ENCODE assay signal across 11 cellular contexts in genomic region chr9:133334161-133334560, GRCh38. TPM values are rescaled to one million over a fixed set of nuclear protein-coding genes. Genes with fewer than 3 reads are reported as not detected.
DNase-seq lines count a peak whose midpoint lies in the region; ATAC-seq and TF ChIP-seq lines count a peak whose summit lies in the region.
"Had no signal": no experiment of that assay in that cellular context is flagged by ENCODE, and none has a peak within 500 bp of the region (broad histone marks: within the 10 kb centered on the region; RNA-seq: fewer than 3 reads in every experiment).

No MANE protein-coding gene starts in this region.

- H3T11ph ChIP-seq in H9 (ENCODE audit: low read length) = no peak overlapping the region

- ATAC-seq in naive B cell (ENCODE audit: low read depth in 2 of 2) (no peak), left lobe of liver (no peak)
- ATAC-seq: Panc1, psoas muscle had no signal

- no peak overlapping the region for H2BK15ac ChIP-seq in H9 (ENCODE audit: low read depth, low read length)

- H3K27ac ChIP-seq in BLaER1 treated with 17β-estradiol and CSF1 and Interleukin-3, amounts not matched to agents 10 nM and 100 nM = peak overlapping the region in 2 of 11 experiments; percentile 86 to 89; a peak in 1 of 22 replicates
- H3K27ac ChIP-seq in H9 (ENCODE audit: insufficient read length, low read depth, low read length) = no peak overlapping the region
- H3K27ac ChIP-seq: psoas muscle had no signal

- peak overlapping the region in 1 of 3 experiments; percentile 85; a peak in 1 of 7 replicates for H3K27ac Mint-ChIP-seq in H9
- H3K27ac Mint-ChIP-seq in activated naive CD8-positive, alpha-beta T cell = peak overlapping the region; percentile 54
- H3K27ac Mint-ChIP-seq in naive B cell = peak overlapping the region in 1 of 6 donors; percentile 54

- H3K18ac ChIP-seq in H9 (ENCODE audit: insufficient read length, low read depth, low read length) = no peak overlapping the region

- H3K27me3 Mint-ChIP-seq in H9 (ENCODE audit: low read depth) (no peaks in the 10 kb centered on the region; the same call in none of the 2 replicates), naive B cell (no peaks in the 10 kb centered on the region)
- H3K27me3 Mint-ChIP-seq in activated naive CD8-positive, alpha-beta T cell = no peaks in the 10 kb centered on the region

- no peaks in the 10 kb centered on the region for H3K9me3 ChIP-seq in BLaER1 treated with 17β-estradiol and CSF1 and Interleukin-3, amounts not matched to agents 10 nM and 100 nM (replicated peaks in 1 of 11)
- H3K9me3 ChIP-seq in H9 (ENCODE audit: control insufficient read depth, low read depth, low read length) = no peaks in the 10 kb centered on the region
- H3K9me3 ChIP-seq: psoas muscle had no signal

- H3K27me3 ChIP-seq in BLaER1 treated with 17β-estradiol and CSF1 and Interleukin-3, amounts not matched to agents 10 nM and 100 nM = no peaks in the 10 kb centered on the region
- no peaks in the 10 kb centered on the region for H3K27me3 ChIP-seq in H9 (ENCODE audit: insufficient read depth, low read length)

- no peak overlapping the region for H3K14ac ChIP-seq in H9 (ENCODE audit: insufficient read depth, low read length)

- H3K9ac ChIP-seq in BLaER1 treated with 17β-estradiol and CSF1 and Interleukin-3, amounts not matched to agents 10 nM and 100 nM = peak overlapping the region; percentile 78 to 96 (median 88); a peak in 19 of 22 replicates
- H3K9ac ChIP-seq in H9 (ENCODE audit: extremely low read depth, insufficient read length, low read length) = no peak overlapping the region

- H3K4me2 ChIP-seq in BLaER1 treated with 17β-estradiol and CSF1 and Interleukin-3, amounts not matched to agents 10 nM and 100 nM = peak overlapping the region; percentile 81 to 99 (median 87)
- H3K4me2 ChIP-seq in H9 (ENCODE audit: insufficient read depth, insufficient read length, low read length) = no peak overlapping the region

- DNase-seq in H9 (peak; percentile 91), naive B cell (no peak), putamen (ENCODE audit: low spot score) (no peak), NCI-H2107 treated with DMSO at 0.1 percent for 48 hours (lab: John Stamatoyannopoulos, UW; ENCODE audit: unreplicated experiment) (no peak), left lobe of liver (ENCODE audit: low spot score) (no peak), AG20443 (ENCODE audit: low spot score) (no peak)
- DNase-seq: effector CD8-positive, alpha-beta T cell had no signal

- H3K4me3 Mint-ChIP-seq in H9 (peak overlapping the region; percentile 98), naive B cell (peak overlapping the region in 7 of 8 donors; percentile 9 to 98 (median 63))
- peak overlapping the region; percentile 95 for H3K4me3 Mint-ChIP-seq in activated naive CD8-positive, alpha-beta T cell

- H3K23me2 ChIP-seq in H9 (ENCODE audit: insufficient read length, low read depth, low read length, poor library complexity, severe bottlenecking) = peaks cover 3% of the 10 kb centered on the region

- peaks cover 3% of the 10 kb centered on the region; the same call in 1 of the 2 replicates for H3K79me2 ChIP-seq in H9 (ENCODE audit: insufficient read depth, low read length)

- no peak overlapping the region for H2BK120ac ChIP-seq in H9 (ENCODE audit: low read depth, low read length, poor library complexity, severe bottlenecking)

- peak overlapping the region; percentile 79 to 99 (median 92); a peak in 16 of 20 replicates for H3K4me3 ChIP-seq in BLaER1 treated with 17β-estradiol and CSF1 and Interleukin-3, amounts not matched to agents 10 nM and 100 nM

- H4K91ac ChIP-seq in H9 (ENCODE audit: insufficient read length, low read depth, low read length) = no peak overlapping the region

- no peak overlapping the region for H4K5ac ChIP-seq in H9 (ENCODE audit: insufficient read length, low read depth, low read length)

- H3K9me3 Mint-ChIP-seq in H9 (peaks cover under 1 to 3% of the 10 kb centered on the region in 2 experiments; a peak in 3 of 5 replicates), naive B cell (no peaks in the 10 kb centered on the region)
- H3K9me3 Mint-ChIP-seq in activated naive CD8-positive, alpha-beta T cell (ENCODE audit: low read depth) = no peaks in the 10 kb centered on the region

- H3K36me3 ChIP-seq in BLaER1 treated with 17β-estradiol and CSF1 and Interleukin-3, amounts not matched to agents 10 nM and 100 nM = peaks cover 44 to 73% (median 62%) of the 10 kb centered on the region in 11 experiments

- H3K23ac ChIP-seq in H9 (ENCODE audit: insufficient read length, low read depth, low read length) = no peak overlapping the region

- peaks cover 34 to 73% (median 56%) of the 10 kb centered on the region in 3 experiments for H3K36me3 Mint-ChIP-seq in H9 (ENCODE audit: insufficient read depth in 1 of 3, low read depth in 3 of 3)
- H3K36me3 Mint-ChIP-seq in activated naive CD8-positive, alpha-beta T cell = peaks cover 2% of the 10 kb centered on the region
- H3K36me3 Mint-ChIP-seq in naive B cell = peaks cover 5 to 10% of the 10 kb centered on the region in 2 donors

- H4K8ac ChIP-seq in H9 (replicated peaks; ENCODE audit: insufficient read length, low read depth, low read length) = no peak overlapping the region

- no peaks in the 10 kb centered on the region for H3K79me1 ChIP-seq in H9 (ENCODE audit: insufficient read depth, low read depth, low read length, poor library complexity, severe bottlenecking)

- H4K20me1 ChIP-seq in BLaER1 treated with 17β-estradiol and CSF1 and Interleukin-3, amounts not matched to agents 10 nM and 100 nM = peaks cover 7 to 68% (median 59%) of the 10 kb centered on the region in 11 experiments; a peak in 21 of 22 replicates
- no peaks in the 10 kb centered on the region for H4K20me1 ChIP-seq in H9 (ENCODE audit: control insufficient read depth, insufficient read depth, insufficient read length)

- no peak overlapping the region for H2AK5ac ChIP-seq in H9 (ENCODE audit: insufficient read length, low read length)

- no peak for TF ChIP-seq CTCF in H9 (conservative IDR thresholded peaks at IDR 0.05)

- no peak overlapping the region for H3K56ac ChIP-seq in H9 (ENCODE audit: insufficient read length, low read depth, low read length)

- no CpG with 5 or more reads among the region's 6 CpGs for WGBS in H9 (ENCODE audit: extremely low coverage, insufficient read length, low lambda C conversion rate)

- no peak overlapping the region for H3K4ac ChIP-seq in H9 (ENCODE audit: low read depth, low read length)

- peaks cover 21 to 61% (median 38%) of the 10 kb centered on the region in 10 experiments for H3K4me1 ChIP-seq in BLaER1 treated with 17β-estradiol and CSF1 and Interleukin-3, amounts not matched to agents 10 nM and 100 nM
- no peaks in the 10 kb centered on the region for H3K4me1 ChIP-seq in H9 (ENCODE audit: insufficient read depth, low read length)

- no peak overlapping the region for H2BK20ac ChIP-seq in H9 (ENCODE audit: low read depth, low read length, poor library complexity, severe bottlenecking)

- no peak overlapping the region for H2BK12ac ChIP-seq in H9 (ENCODE audit: insufficient read length, low read depth, low read length)

- no peak overlapping the region for H2AFZ ChIP-seq in H9 (ENCODE audit: low read length)

- H3K4me1 Mint-ChIP-seq in H9 (peaks cover 15 to 22% of the 10 kb centered on the region in 2 experiments), naive B cell (peaks cover 32 to 70% (median 58%) of the 10 kb centered on the region in 3 donors)
- peaks cover 22% of the 10 kb centered on the region for H3K4me1 Mint-ChIP-seq in activated naive CD8-positive, alpha-beta T cell (ENCODE audit: low read depth)

- H2BK5ac ChIP-seq in H9 (ENCODE audit: insufficient read length, low read length) = no peak overlapping the region

RNA-seq across cellular contexts. Expression of gene SURF6, which starts 1.8 kb away (rescaled TPM):
- total RNA-seq in H9 (2021) = 55.1 and 56.3 TPM in 2 replicates
- 10 to 100 TPM in 1 of 6 donors, 1 to 10 TPM in 4, under 1 TPM in 1; 0.09 to 13.0 (median 6.8) TPM for polyA plus RNA-seq in naive B cell (ENCODE audit: low read depth in 6 of 6)
- 9.7 TPM for total RNA-seq in left lobe of liver

RNA-seq across cellular contexts. Expression of gene MED22, which starts 13.8 kb away (rescaled TPM):
- total RNA-seq in H9 (2021) (60.1 and 63.7 TPM in 2 replicates), left lobe of liver (10.3 TPM)
- 10 to 100 TPM; 14.9 to 36.8 (median 20.2) TPM for polyA plus RNA-seq in naive B cell (ENCODE audit: low read depth in 6 of 6)

RNA-seq across cellular contexts. Expression of gene RPL7A, which starts 13.9 kb away (rescaled TPM):
- total RNA-seq in H9 (2021) = 2,874 and 2,895 TPM in 2 replicates
- 1,000 to 10,000 TPM in 5 of 6 donors, 100 to 1,000 TPM in 1; 715 to 1,392 (median 1,075) TPM for polyA plus RNA-seq in naive B cell (ENCODE audit: low read depth in 6 of 6)
- 609 TPM for total RNA-seq in left lobe of liver

RNA-seq across cellular contexts. Expression of gene SURF1, which starts 22.1 kb away (rescaled TPM):
- total RNA-seq in H9 (2021) (43.3 and 46.8 TPM in 2 replicates), left lobe of liver (59.9 TPM)
- polyA plus RNA-seq in naive B cell (ENCODE audit: low read depth in 6 of 6) = 100 to 1,000 TPM in 1 of 6 donors, 10 to 100 TPM in 5; 77.6 to 142 (median 94.1) TPM

RNA-seq across cellular contexts. Expression of gene SURF2, which starts 22.2 kb away (rescaled TPM):
- total RNA-seq in H9 (2021) (44.4 and 46.1 TPM in 2 replicates), left lobe of liver (9.0 TPM)
- polyA plus RNA-seq in naive B cell (ENCODE audit: low read depth in 6 of 6) = 10 to 100 TPM; 21.6 to 40.5 (median 28.1) TPM
